ENCODE assay signal across 8 cellular contexts in genomic region chr3:115040673-115041286, GRCh38.
A peak's percentile ranks its signal among the peaks of the same experiment; 100 is the strongest.
DNase-seq lines count a peak whose midpoint lies in the region; ATAC-seq lines count a peak whose summit lies in the region.

No MANE protein-coding gene starts in this region.

- ATAC-seq in GM21723 (IDR thresholded peaks at IDR 0.05; ENCODE audit: unreplicated experiment) (peak; percentile 68), right cardiac atrium (peak; percentile 28 to 38), GM18907 (IDR thresholded peaks at IDR 0.05; ENCODE audit: unreplicated experiment) (no peak)

- no peaks in the 10 kb centered on the region for H3K4me1 Mint-ChIP-seq in activated T-helper 1 cell treated with anti-CD3 and anti-CD28 coated beads, Interleukin-12 subunit alpha, Interleukin-12 subunit beta, Interleukin-2, Interleukin-4 antibody, amounts not matched to agents 30 ng/mL and 10 ng/mL and 1 ng/mL, durations not matched to agents 14 hours and 24 hours and 36 hours (ENCODE audit: low read depth)

- H3K27ac Mint-ChIP-seq in activated T-helper 1 cell treated with anti-CD3 and anti-CD28 coated beads, Interleukin-12 subunit alpha, Interleukin-12 subunit beta, Interleukin-2, Interleukin-4 antibody, amounts not matched to agents 30 ng/mL and 10 ng/mL and 1 ng/mL, durations not matched to agents 14 hours and 24 hours and 36 hours = no peak overlapping the region

- intact Hi-C loops in right cardiac atrium (cut with DNase I) = no loop called here
- intact Hi-C loops in activated T-helper 1 cell treated with anti-CD3 and anti-CD28 coated beads, Interleukin-12 subunit alpha, Interleukin-12 subunit beta, Interleukin-2, Interleukin-4 antibody, amounts not matched to agents 30 ng/mL and 10 ng/mL and 1 ng/mL, durations not matched to agents 14 hours and 24 hours and 36 hours (cut with micrococcal nuclease) = loop anchor here (2.0 to 5.0 kb wide), 3 partner anchors 127 to 774 kb away; no protein-coding TSS in a partner anchor

- no peaks in the 10 kb centered on the region for H3K27me3 Mint-ChIP-seq in activated T-helper 1 cell treated with anti-CD3 and anti-CD28 coated beads, Interleukin-12 subunit alpha, Interleukin-12 subunit beta, Interleukin-2, Interleukin-4 antibody, amounts not matched to agents 30 ng/mL and 10 ng/mL and 1 ng/mL, durations not matched to agents 14 hours and 24 hours and 36 hours (ENCODE audit: insufficient read depth)

- no peak overlapping the region for H3K27ac ChIP-seq in right cardiac atrium (ENCODE audit: low read length)

- no peaks in the 10 kb centered on the region for H3K9me3 Mint-ChIP-seq in activated T-helper 1 cell treated with anti-CD3 and anti-CD28 coated beads, Interleukin-12 subunit alpha, Interleukin-12 subunit beta, Interleukin-2, Interleukin-4 antibody, amounts not matched to agents 30 ng/mL and 10 ng/mL and 1 ng/mL, durations not matched to agents 14 hours and 24 hours and 36 hours

- no peaks in the 10 kb centered on the region for H3K27me3 ChIP-seq in right cardiac atrium (ENCODE audit: control insufficient read depth, insufficient read depth)

- DNase-seq in DMS114 treated with DMSO at 0.1 percent for 48 hours (lab: John Stamatoyannopoulos, UW; ENCODE audit: unreplicated experiment) (peak; percentile 18), NCI-H460 (ENCODE audit: extremely low read depth, low read depth) (peak; percentile 19), right cardiac atrium (peak in 1 of 3 donors; percentile 21)
- peak; percentile 3 for DNase-seq in activated gamma-delta T cell treated with anti-CD3 and anti-CD28 coated beads, Interleukin-2, amount 50 U/mL, for 16 hours (ENCODE audit: low read depth)
- peak; percentile 5 to 14 (median 10) for DNase-seq in stimulated activated CD4-positive, alpha-beta T cell treated with anti-CD3 and anti-CD28 coated beads, Interleukin-1b, Interleukin-23, amount 100 ng/mL, for 24 hours (ENCODE audit: low read depth in 4 of 4, low spot score in 1 of 4)
- no peak for DNase-seq in activated T-helper 1 cell treated with anti-CD3 and anti-CD28 coated beads, Interleukin-12 subunit alpha, Interleukin-12 subunit beta, Interleukin-2, Interleukin-4 antibody, amounts not matched to agents 30 ng/mL and 10 ng/mL and 1 ng/mL, durations not matched to agents 14 hours and 24 hours and 36 hours (ENCODE audit: low spot score)

- no peaks in the 10 kb centered on the region for H3K9me3 ChIP-seq in right cardiac atrium (ENCODE audit: control insufficient read depth, low read length)

- WGBS in right cardiac atrium = 38% methylated on average over 4 of the region's 4 CpGs

- no peak overlapping the region for H3K4me3 ChIP-seq in right cardiac atrium (ENCODE audit: low read length)

- no peaks in the 10 kb centered on the region for H3K4me1 ChIP-seq in right cardiac atrium (ENCODE audit: control insufficient read depth, insufficient read depth, low read length)

- H3K36me3 Mint-ChIP-seq in activated T-helper 1 cell treated with anti-CD3 and anti-CD28 coated beads, Interleukin-12 subunit alpha, Interleukin-12 subunit beta, Interleukin-2, Interleukin-4 antibody, amounts not matched to agents 30 ng/mL and 10 ng/mL and 1 ng/mL, durations not matched to agents 14 hours and 24 hours and 36 hours (ENCODE audit: low read depth) = no peaks in the 10 kb centered on the region

- H3K4me3 Mint-ChIP-seq in activated T-helper 1 cell treated with anti-CD3 and anti-CD28 coated beads, Interleukin-12 subunit alpha, Interleukin-12 subunit beta, Interleukin-2, Interleukin-4 antibody, amounts not matched to agents 30 ng/mL and 10 ng/mL and 1 ng/mL, durations not matched to agents 14 hours and 24 hours and 36 hours = no peak overlapping the region
